ENCODE assay signal across 33 cellular contexts in the genomic region with DNA sequence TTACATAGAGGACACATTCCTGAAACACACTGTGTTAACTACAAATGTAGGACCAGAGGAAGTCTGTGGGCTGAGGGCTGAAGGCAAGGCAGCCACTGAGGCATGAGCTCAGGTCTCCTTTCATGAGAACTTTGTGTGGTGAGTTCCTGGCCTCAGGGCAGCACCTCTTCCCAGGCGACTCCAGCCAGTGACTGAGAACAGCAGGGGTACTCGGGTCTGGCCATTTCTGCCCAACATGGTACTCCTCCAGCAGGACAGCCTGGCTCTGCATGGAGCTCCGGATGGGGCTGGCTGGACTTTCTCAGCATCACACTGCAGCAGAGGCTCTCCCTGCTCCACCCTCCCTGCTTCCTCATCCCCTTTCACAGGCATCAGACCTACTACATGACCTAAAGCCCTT.
"Had no signal": no experiment of that assay in that cellular context is flagged by ENCODE, and none has a peak within 500 bp of the region (broad histone marks: within the 10 kb centered on the region; RNA-seq: fewer than 3 reads in every experiment).

No MANE protein-coding gene starts in this region.

- H3K27ac ChIP-seq: brain microvascular endothelial cell, epithelial cell of prostate, esophagus squamous epithelium, gastroesophageal sphincter, WERI-Rb-1 had no signal

- H3K36me3 Mint-ChIP-seq: activated naive CD8-positive, alpha-beta T cell had no signal

- H3K9me3 ChIP-seq: esophagus squamous epithelium, gastroesophageal sphincter had no signal

- H3K4me1 Mint-ChIP-seq: activated B cell treated with CpG ODN at 0.5 μM for 24 hours; activated T-helper 17 cell treated with anti-CD3 and anti-CD28 coated beads, Interleukin-2, amount 50 U/mL, for 72 hours; T-helper 17 cell had no signal

- H3K27ac Mint-ChIP-seq: activated B cell treated with CpG ODN at 0.5 μM for 24 hours; activated CD8-positive, alpha-beta T cell treated with anti-CD3 and anti-CD28 coated beads for 36 hours; activated naive CD8-positive, alpha-beta T cell; activated T-helper 17 cell treated with anti-CD3 and anti-CD28 coated beads, Interleukin-2, amount 50 U/mL, for 72 hours; T-helper 17 cell; T-helper 2 cell treated with Interferon-gamma antibody and Interleukin-4, amounts not matched to agents 5 μg/mL and 100 μg/mL, for 36 hours had no signal

- DNase-seq: activated B cell treated with CpG ODN at 0.5 μM for 24 hours; activated CD4-positive, alpha-beta T cell treated with anti-CD3 and anti-CD28 coated beads for 48 hours; activated CD4-positive, alpha-beta T cell treated with anti-CD3 and anti-CD28 coated beads, Interleukin-2, amount 50 U/mL, for 1 hour; activated CD4-positive, alpha-beta T cell treated with anti-CD3 and anti-CD28 coated beads, Interleukin-2, amount 50 U/mL, for 48 hours; activated CD8-positive, alpha-beta memory T cell treated with anti-CD3 and anti-CD28 coated beads for 24 hours; activated CD8-positive, alpha-beta T cell treated with anti-CD3 and anti-CD28 coated beads for 36 hours; activated effector memory CD4-positive, alpha-beta T cell treated with Interleukin-2 at 50 U/mL for 16 hours; activated gamma-delta T cell treated with Interleukin-2 at 50 U/mL for 16 hours; activated naive CD4-positive, alpha-beta T cell treated with anti-CD3 and anti-CD28 coated beads, Interleukin-2, amount 50 U/mL, for 16 hours; activated naive CD4-positive, alpha-beta T cell treated with Interleukin-2 at 50 U/mL for 16 hours; activated T-cell treated with anti-CD3 and anti-CD28 coated beads, Interleukin-2, amount 50 U/mL, for 4 hours; amniotic stem cell; anterior cingulate cortex; brain microvascular endothelial cell; caudate nucleus; cortex of kidney; effector CD8-positive, alpha-beta T cell; esophagus squamous epithelium; foreskin melanocyte; T-helper 1 cell; T-helper 17 cell; T1000; WERI-Rb-1 had no signal

- H3K4me3 ChIP-seq: esophagus squamous epithelium, gastroesophageal sphincter had no signal

- H3K9me3 Mint-ChIP-seq: activated B cell treated with CpG ODN at 0.5 μM for 24 hours; activated CD8-positive, alpha-beta T cell treated with anti-CD3 and anti-CD28 coated beads for 36 hours; activated T-cell treated with anti-CD3 and anti-CD28 coated beads, Interleukin-2, amount 50 U/mL, for 4 hours; activated T-helper 17 cell treated with anti-CD3 and anti-CD28 coated beads, Interleukin-2, amount 50 U/mL, for 72 hours; T-helper 2 cell treated with Interferon-gamma antibody and Interleukin-4, amounts not matched to agents 5 μg/mL and 100 μg/mL, for 36 hours had no signal

- H3K4me1 ChIP-seq: gastroesophageal sphincter had no signal

- FAIRE-seq: astrocyte, colon, endometrium, endothelial cell of umbilical vein had no signal

- ATAC-seq: activated CD4-positive, CD25-positive, alpha-beta regulatory T cell treated with anti-CD3 and anti-CD28 coated beads, Interleukin-2, amount 50 U/mL, for 24 hours; activated CD8-positive, alpha-beta T cell treated with anti-CD3 and anti-CD28 coated beads for 36 hours; activated T-cell treated with anti-CD3 and anti-CD28 coated beads, Interleukin-2, amount 50 U/mL, for 4 hours; activated T-helper 17 cell treated with anti-CD3 and anti-CD28 coated beads, Interleukin-2, amount 50 U/mL, for 72 hours; gastroesophageal sphincter; T-helper 17 cell had no signal

- H3K36me3 ChIP-seq: brain microvascular endothelial cell, esophagus squamous epithelium, gastroesophageal sphincter, WERI-Rb-1 had no signal

- H3K27me3 ChIP-seq: brain microvascular endothelial cell, gastroesophageal sphincter had no signal

- H3K4me3 Mint-ChIP-seq: activated B cell treated with CpG ODN at 0.5 μM for 24 hours; activated CD8-positive, alpha-beta T cell treated with anti-CD3 and anti-CD28 coated beads for 36 hours; activated naive CD8-positive, alpha-beta T cell; activated T-cell treated with anti-CD3 and anti-CD28 coated beads, Interleukin-2, amount 50 U/mL, for 4 hours; activated T-helper 17 cell treated with anti-CD3 and anti-CD28 coated beads, Interleukin-2, amount 50 U/mL, for 72 hours; T-helper 17 cell; T-helper 2 cell treated with Interferon-gamma antibody and Interleukin-4, amounts not matched to agents 5 μg/mL and 100 μg/mL, for 36 hours had no signal
